Comparison of ENCODE assay signal across 27 cellular contexts in genomic region chr17:5120036-5120435, GRCh38. TPM values are rescaled to one million over a fixed set of nuclear protein-coding genes. Genes with fewer than 3 reads are reported as not detected.
"Had no signal": no experiment of that assay in that cellular context is flagged by ENCODE, and none has a peak within 500 bp of the region (broad histone marks: within the 10 kb centered on the region; RNA-seq: fewer than 3 reads in every experiment).

No MANE protein-coding gene starts in this region.

- H3K27ac Mint-ChIP-seq: activated naive CD4-positive, alpha-beta T cell treated with anti-CD3 and anti-CD28 coated beads for 36 hours; activated T-helper 1 cell treated with anti-CD3 and anti-CD28 coated beads, Interleukin-12 subunit alpha, Interleukin-12 subunit beta, Interleukin-2, Interleukin-4 antibody, amounts not matched to agents 30 ng/mL and 10 ng/mL and 1 ng/mL, durations not matched to agents 14 hours and 24 hours and 36 hours; mesothelial cell of epicardium; naive B cell; neural progenitor cell; T-helper 1 cell treated with Interleukin-12 subunit alpha and Interleukin-12 subunit beta and Interleukin-4 antibody, amounts not matched to agents 30 μg/mL and 1 μg/mL, for 36 hours had no signal

- H3K9me3 ChIP-seq: left lung had no signal

- H3K4me3 Mint-ChIP-seq: activated naive CD4-positive, alpha-beta T cell treated with anti-CD3 and anti-CD28 coated beads for 36 hours; activated T-helper 1 cell treated with anti-CD3 and anti-CD28 coated beads, Interleukin-12 subunit alpha, Interleukin-12 subunit beta, Interleukin-2, Interleukin-4 antibody, amounts not matched to agents 30 ng/mL and 10 ng/mL and 1 ng/mL, durations not matched to agents 14 hours and 24 hours and 36 hours; mesothelial cell of epicardium; neural progenitor cell; T-helper 1 cell treated with Interleukin-12 subunit alpha and Interleukin-12 subunit beta and Interleukin-4 antibody, amounts not matched to agents 30 μg/mL and 1 μg/mL, for 36 hours had no signal

- H3K27ac ChIP-seq: brain microvascular endothelial cell, esophagus muscularis mucosa, foreskin keratinocyte, heart right ventricle, left lung, neural progenitor cell, parathyroid adenoma, tibial nerve, VCaP had no signal

- H3K36me3 Mint-ChIP-seq: mesothelial cell of epicardium, neural progenitor cell had no signal

- H3K9me3 Mint-ChIP-seq: activated naive CD4-positive, alpha-beta T cell treated with anti-CD3 and anti-CD28 coated beads for 36 hours; T-helper 1 cell treated with Interleukin-12 subunit alpha and Interleukin-12 subunit beta and Interleukin-4 antibody, amounts not matched to agents 30 μg/mL and 1 μg/mL, for 36 hours had no signal

- H3K4me1 ChIP-seq: foreskin keratinocyte, neural progenitor cell, parathyroid adenoma had no signal

- DNase-seq: activated CD4-positive, alpha-beta T cell treated with anti-CD3 and anti-CD28 coated beads for 4 hours; activated CD4-positive, alpha-beta T cell treated with anti-CD3 and anti-CD28 coated beads, Interleukin-2, amount 50 U/mL, for 4 hours; activated naive CD4-positive, alpha-beta T cell treated with anti-CD3 and anti-CD28 coated beads for 36 hours; activated T-cell treated with anti-CD3 and anti-CD28 coated beads, Interleukin-2, amount 50 U/mL, for 1 hour; amniotic stem cell; brain microvascular endothelial cell; foreskin keratinocyte; heart right ventricle; left lung; mammary epithelial cell; naive B cell; occipital lobe; right cardiac atrium; stimulated activated CD4-positive, alpha-beta T cell treated with anti-CD3 and anti-CD28 coated beads, Interleukin-2, amount 100 ng/mL, for 48 hours; stimulated activated naive CD4-positive, alpha-beta T cell treated with Interleukin-2 at 50 U/mL for 16 hours; SW 1271; T-helper 9 cell had no signal

- H3K36me3 ChIP-seq: brain microvascular endothelial cell, esophagus muscularis mucosa, left lung, neural progenitor cell, tibial nerve had no signal

- ATAC-seq: foreskin keratinocyte, heart right ventricle, left lung, right cardiac atrium had no signal

- H3K4me3 ChIP-seq: esophagus muscularis mucosa, heart right ventricle, left lung, neural progenitor cell, tibial nerve had no signal

RNA-seq across cellular contexts. Expression of gene USP6, which starts 4.2 kb away (rescaled TPM):
- total RNA-seq: glomerular endothelial cell had no signal

RNA-seq across cellular contexts. Expression of gene ZFP3, which starts 41.8 kb away (rescaled TPM):
- total RNA-seq: astrocyte had no signal
